ENCODE assay signal across 1 cellular context in the genomic region with DNA sequence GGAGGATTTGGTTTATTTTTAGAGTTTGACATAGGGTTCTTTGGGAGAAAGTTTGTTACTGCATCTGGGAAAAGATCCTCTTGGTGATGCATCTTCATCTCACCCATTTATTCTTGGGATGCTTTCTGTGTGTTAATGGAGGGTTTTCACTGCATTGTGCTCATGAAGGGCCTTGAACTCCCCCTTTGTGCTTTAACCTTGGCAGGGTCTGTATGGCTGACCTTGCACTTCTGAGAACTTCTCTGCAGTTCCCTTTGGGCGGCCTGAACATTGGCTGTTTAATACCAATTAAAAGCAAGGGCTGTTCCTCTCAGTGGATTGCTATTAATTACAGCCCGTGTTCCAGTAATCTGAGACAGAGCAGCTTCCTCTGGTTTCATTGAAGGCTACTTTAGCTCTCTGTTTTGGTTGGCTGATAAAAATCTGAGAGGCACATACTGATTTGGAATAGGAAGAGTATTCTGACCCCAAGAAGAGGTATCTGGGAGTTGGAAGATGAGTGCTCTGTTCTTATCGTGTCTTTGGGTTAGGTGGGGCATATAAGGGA.
TF ChIP-seq lines count a peak whose summit lies in the region.

No MANE protein-coding gene starts in this region.

TF ChIP-seq in SK-N-SH treated with all-trans-retinoic acid at 6 μM for 48 hours, 23 proteins besides CTCF, POLR2A, EP300 and RAD21 (continued from another document):
- peak; percentile 48; the same call in 1 of the 2 replicates for TF ChIP-seq TCF4 (CRISPR knock-in tag; IDR thresholded peaks at IDR 0.05; ENCODE audit: borderline replicate concordance)
TF ChIP-seq in SK-N-SH treated with all-trans-retinoic acid at 6 μM for 48 hours: peak in this region for 2.
